ENCODE assay signal across 8 cellular contexts in genomic region chr2:27075219-27075871, GRCh38. TPM values are rescaled to one million over a fixed set of nuclear protein-coding genes. Genes with fewer than 3 reads are reported as not detected.
DNase-seq lines count a peak whose midpoint lies in the region; ATAC-seq, FAIRE-seq and TF ChIP-seq lines count a peak whose summit lies in the region.

No MANE protein-coding gene starts in this region.

- H3K4me1 Mint-ChIP-seq in nephron (peaks cover 74% of the 10 kb centered on the region), WTC11 (peaks cover 20% of the 10 kb centered on the region)

- peak overlapping the region; percentile 7 to 72 for H3K27ac Mint-ChIP-seq in activated naive CD4-positive, alpha-beta T cell treated with anti-CD3 and anti-CD28 coated beads, Interleukin-2, amount 50 U/mL, for 72 hours
- peak overlapping the region; percentile 97 to 99 (median 98) for H3K27ac Mint-ChIP-seq in nephron
- H3K27ac Mint-ChIP-seq in WTC11 = no peak overlapping the region

- peak; percentile 41 for DNase-seq in GM12892 (ENCODE audit: insufficient read length)
- peak; percentile 59 to 65 for DNase-seq in NOMO-1 (lab: John Stamatoyannopoulos, UW; ENCODE audit: unreplicated experiment in 2 of 2)
- peak in 1 of 2 donors; percentile 40 for DNase-seq in activated naive CD4-positive, alpha-beta T cell treated with anti-CD3 and anti-CD28 coated beads, Interleukin-2, amount 50 U/mL, for 72 hours (ENCODE audit: low spot score in 2 of 2)
- DNase-seq in WTC11 (ENCODE audit: low spot score) = no peak

- H3K27me3 Mint-ChIP-seq in nephron (ENCODE audit: low read depth) (no peaks in the 10 kb centered on the region), WTC11 (ENCODE audit: low read depth) (peaks cover 11% of the 10 kb centered on the region)

- no peaks in the 10 kb centered on the region for H3K9me3 Mint-ChIP-seq in activated naive CD4-positive, alpha-beta T cell treated with anti-CD3 and anti-CD28 coated beads, Interleukin-2, amount 50 U/mL, for 72 hours
- H3K9me3 Mint-ChIP-seq in nephron (no peaks in the 10 kb centered on the region), WTC11 (no peaks in the 10 kb centered on the region)

- CTCF ChIA-PET in WTC11 (lab: Charles Lee) = interaction anchor here (1.8 to 4.5 kb wide), 2 partner anchors 10 to 114 kb away, joined by 5 to 50 read pairs; partner anchors contain the start of gene KHK

- FAIRE-seq in GM12892 (lab: Jason Lieb, UNC) = peak; percentile 56

- peak overlapping the region; percentile 17 to 57 (median 37) for H3K4me3 Mint-ChIP-seq in nephron
- H3K4me3 Mint-ChIP-seq in WTC11 = no peak overlapping the region

- peaks cover 8% of the 10 kb centered on the region in 2 donors for H3K36me3 Mint-ChIP-seq in activated naive CD4-positive, alpha-beta T cell treated with anti-CD3 and anti-CD28 coated beads, Interleukin-2, amount 50 U/mL, for 72 hours
- peaks cover 6% of the 10 kb centered on the region for H3K36me3 Mint-ChIP-seq in nephron (ENCODE audit: low read depth)
- no peaks in the 10 kb centered on the region for H3K36me3 Mint-ChIP-seq in WTC11

- no peak for ATAC-seq in activated naive CD4-positive, alpha-beta T cell treated with anti-CD3 and anti-CD28 coated beads, Interleukin-2, amount 50 U/mL, for 72 hours
- ATAC-seq in GM18517 (IDR thresholded peaks at IDR 0.05; ENCODE audit: unreplicated experiment) (no peak), GM21576 (IDR thresholded peaks at IDR 0.05; ENCODE audit: unreplicated experiment) (no peak), HG03342 (IDR thresholded peaks at IDR 0.05; ENCODE audit: unreplicated experiment) (no peak), WTC11 (no peak)

- no peak for TF ChIP-seq POLR2A in GM12892 (IDR thresholded peaks at IDR 0.05; ENCODE audit: low read depth, low read length)

- TF ChIP-seq CTCF in nephron (IDR thresholded peaks at IDR 0.05; ENCODE audit: unreplicated experiment in 3 of 3) (no peak), WTC11 (IDR thresholded peaks at IDR 0.05) (no peak)

- POLR2A ChIA-PET in WTC11 (lab: Charles Lee) = no interaction called here

TF ChIP-seq in WTC11, 78 proteins besides CTCF, POLR2A, EP300 and RAD21:
- TF ChIP-seq ZNF263 (CRISPR knock-in tag; IDR thresholded peaks at IDR 0.05; ENCODE audit: low read depth) = no peak

RNA-seq across cellular contexts. Expression of gene EMILIN1, which starts 3.1 kb away (rescaled TPM):
- polyA plus RNA-seq in GM12892 (2012; ENCODE audit: missing spikeins) = 0.17 TPM
- under 1 TPM; 0.52 to 0.78 TPM for total RNA-seq in activated naive CD4-positive, alpha-beta T cell treated with anti-CD3 and anti-CD28 coated beads, Interleukin-2, amount 50 U/mL, for 72 hours
- total RNA-seq in WTC11 (2021) = 3.0 to 4.0 TPM (median 3.5 TPM) in 3 replicates

RNA-seq across cellular contexts. Expression of gene OST4, which starts 3.9 kb away (rescaled TPM):
- polyA plus RNA-seq in GM12892 (2012; ENCODE audit: missing spikeins) = 443 TPM
- 100 to 1,000 TPM; 263 to 344 TPM for total RNA-seq in activated naive CD4-positive, alpha-beta T cell treated with anti-CD3 and anti-CD28 coated beads, Interleukin-2, amount 50 U/mL, for 72 hours
- total RNA-seq in WTC11 (2021) = 210 to 239 TPM (median 226 TPM) in 3 replicates

RNA-seq across cellular contexts. Expression of gene KHK, which starts 11.2 kb away (rescaled TPM):
- 2.6 TPM for polyA plus RNA-seq in GM12892 (2012; ENCODE audit: missing spikeins)
- 10 to 100 TPM; 10.6 to 16.3 TPM for total RNA-seq in activated naive CD4-positive, alpha-beta T cell treated with anti-CD3 and anti-CD28 coated beads, Interleukin-2, amount 50 U/mL, for 72 hours
- total RNA-seq in WTC11 (2021) = 15.5 to 17.4 TPM (median 17.4 TPM) in 3 replicates

RNA-seq across cellular contexts. Expression of gene AGBL5, which starts 23.9 kb away (rescaled TPM):
- polyA plus RNA-seq in GM12892 (2012; ENCODE audit: missing spikeins) = 18.1 TPM
- total RNA-seq in activated naive CD4-positive, alpha-beta T cell treated with anti-CD3 and anti-CD28 coated beads, Interleukin-2, amount 50 U/mL, for 72 hours = 10 to 100 TPM; 14.1 to 21.6 TPM
- total RNA-seq in WTC11 (2021) = 43.0 to 57.1 TPM (median 55.6 TPM) in 3 replicates

RNA-seq across cellular contexts. Expression of gene TMEM214, which starts 42.6 kb away (rescaled TPM):
- polyA plus RNA-seq in GM12892 (2012; ENCODE audit: missing spikeins) = 31.3 TPM
- 10 to 100 TPM; 54.3 to 68.0 TPM for total RNA-seq in activated naive CD4-positive, alpha-beta T cell treated with anti-CD3 and anti-CD28 coated beads, Interleukin-2, amount 50 U/mL, for 72 hours
- 46.4 to 57.1 TPM (median 48.9 TPM) in 3 replicates for total RNA-seq in WTC11 (2021)
